ENCODE assay signal across 9 cellular contexts in genomic region chr11:26993965-26994446, GRCh38. TPM values are rescaled to one million over a fixed set of nuclear protein-coding genes. Genes with fewer than 3 reads are reported as not detected.
DNase-seq lines count a peak whose midpoint lies in the region; ATAC-seq and TF ChIP-seq lines count a peak whose summit lies in the region.
"Had no signal": no experiment of that assay in that cellular context is flagged by ENCODE, and none has a peak within 500 bp of the region (broad histone marks: within the 10 kb centered on the region; RNA-seq: fewer than 3 reads in every experiment).

TSS of gene FIBIN (plus strand) at chr11:26994112. CDS start at chr11:26994527, 415 bp downstream.

- DNase-seq in AG08396 (ENCODE audit: low spot score) (peak; percentile 32), SK-N-MC (ENCODE audit: low read depth, low spot score) (no peak), glutamatergic neuron (peak; percentile 24), nucleus accumbens (lab: John Stamatoyannopoulos, UW) (peak in 30 of 56 donors; percentile 3 to 55 (median 32)), activated T-cell treated with anti-CD3 and anti-CD28 coated beads for 4 hours (no peak), NCI-H187 (lab: John Stamatoyannopoulos, UW) (no peak)
- no peak for DNase-seq in activated CD4-positive, alpha-beta T cell treated with anti-CD3 and anti-CD28 coated beads, Interleukin-2, amount 10 ng/mL, durations not matched to agents 24 days and 14 days
- DNase-seq: T-cell had no signal

- H3K4me3 Mint-ChIP-seq in glutamatergic neuron (ENCODE audit: unreplicated experiment), result peak within 1 kb of the TSS; percentile 46
- H3K4me3 Mint-ChIP-seq in activated CD4-positive, alpha-beta T cell treated with anti-CD3 and anti-CD28 coated beads, Interleukin-2, amount 10 ng/mL, durations not matched to agents 24 days and 14 days, result no peak within 1 kb of the TSS
- H3K4me3 Mint-ChIP-seq: T-cell had no signal

- no peaks in the 10 kb centered on the region for H3K36me3 Mint-ChIP-seq in glutamatergic neuron (ENCODE audit: unreplicated experiment)
- H3K36me3 Mint-ChIP-seq in activated CD4-positive, alpha-beta T cell treated with anti-CD3 and anti-CD28 coated beads, Interleukin-2, amount 10 ng/mL, durations not matched to agents 24 days and 14 days (ENCODE audit: low read depth), result no peaks in the 10 kb centered on the region
- H3K36me3 Mint-ChIP-seq: T-cell had no signal

- H3K27me3 Mint-ChIP-seq in glutamatergic neuron (ENCODE audit: unreplicated experiment), result no peaks in the 10 kb centered on the region
- H3K27me3 Mint-ChIP-seq in activated CD4-positive, alpha-beta T cell treated with anti-CD3 and anti-CD28 coated beads, Interleukin-2, amount 10 ng/mL, durations not matched to agents 24 days and 14 days, result no peaks in the 10 kb centered on the region

- no peak for TF ChIP-seq CTCF in glutamatergic neuron (IDR thresholded peaks at IDR 0.05; ENCODE audit: partially characterized antibody, unreplicated experiment)

- H3K4me3 ChIP-seq in SK-N-MC, result peak within 1 kb of the TSS; percentile 21; the same call in 1 of the 2 replicates

- intact Hi-C loops in activated CD4-positive, alpha-beta T cell treated with anti-CD3 and anti-CD28 coated beads, Interleukin-2, amount 10 ng/mL, durations not matched to agents 24 days and 14 days (cut with micrococcal nuclease), result no loop called here

- no peak for ATAC-seq in HG03135 (IDR thresholded peaks at IDR 0.05; ENCODE audit: unreplicated experiment)
- ATAC-seq: T-cell had no signal

- no peak within 1 kb of the TSS for H3K9ac ChIP-seq in SK-N-MC (ENCODE audit: insufficient read length)

- H3K27ac ChIP-seq in SK-N-MC, result no peak within 1 kb of the TSS

- H3K36me3 ChIP-seq in SK-N-MC (ENCODE audit: insufficient read depth, low read length), result no peaks in the 10 kb centered on the region

- no peaks in the 10 kb centered on the region for H3K9me3 ChIP-seq in SK-N-MC (ENCODE audit: low read depth, low read length)

- no peaks in the 10 kb centered on the region for H3K4me1 Mint-ChIP-seq in glutamatergic neuron (ENCODE audit: low read depth, unreplicated experiment)
- H3K4me1 Mint-ChIP-seq in activated CD4-positive, alpha-beta T cell treated with anti-CD3 and anti-CD28 coated beads, Interleukin-2, amount 10 ng/mL, durations not matched to agents 24 days and 14 days, result no peaks in the 10 kb centered on the region
- H3K4me1 Mint-ChIP-seq: T-cell had no signal

- H3K9me3 Mint-ChIP-seq in glutamatergic neuron (ENCODE audit: unreplicated experiment), result peaks cover 1% of the 10 kb centered on the region
- no peaks in the 10 kb centered on the region for H3K9me3 Mint-ChIP-seq in activated CD4-positive, alpha-beta T cell treated with anti-CD3 and anti-CD28 coated beads, Interleukin-2, amount 10 ng/mL, durations not matched to agents 24 days and 14 days
- H3K9me3 Mint-ChIP-seq: T-cell had no signal

- H3K27ac Mint-ChIP-seq in glutamatergic neuron (ENCODE audit: unreplicated experiment), result no peak within 1 kb of the TSS
- no peak within 1 kb of the TSS for H3K27ac Mint-ChIP-seq in activated CD4-positive, alpha-beta T cell treated with anti-CD3 and anti-CD28 coated beads, Interleukin-2, amount 10 ng/mL, durations not matched to agents 24 days and 14 days
- H3K27ac Mint-ChIP-seq: T-cell had no signal

RNA-seq across cellular contexts. Expression of gene FIBIN, which starts in this region (rescaled TPM):
- 0.22 TPM for total RNA-seq in glutamatergic neuron (ENCODE audit: unreplicated experiment)
- not detected in 2 replicates for total RNA-seq in activated CD4-positive, alpha-beta T cell treated with anti-CD3 and anti-CD28 coated beads, Interleukin-2, amount 10 ng/mL, durations not matched to agents 24 days and 14 days
- total RNA-seq: T-cell had no signal

Comparison
In these comparisons a context has a peak if more than half of its experiments do, and no peak if none do; other contexts are left out.
1. Peak in DNase-seq in glutamatergic neuron; RNA of the gene not detected or under 1 TPM.
2. DNase-seq: peak in AG08396 (single experiment) and nucleus accumbens (30 of 56); none in SK-N-MC (single experiment), activated T-cell treated with anti-CD3 and anti-CD28 coated beads for 4 hours (single experiment), NCI-H187 (0 of 2) and activated CD4-positive, alpha-beta T cell treated with anti-CD3 and anti-CD28 coated beads, Interleukin-2, amount 10 ng/mL, durations not matched to agents 24 days and 14 days (single experiment).